8 cellular contexts compared by ENCODE assay signal in genomic region chr3:94336076-94336741, GRCh38.
A peak's percentile ranks its signal among the peaks of the same experiment; 100 is the strongest.
DNase-seq lines count a peak whose midpoint lies in the region; ATAC-seq and TF ChIP-seq lines count a peak whose summit lies in the region.

No MANE protein-coding gene starts in this region.

- no peaks in the 10 kb centered on the region for H3K9me2 ChIP-seq in DOHH2 (replicated peaks; ENCODE audit: control insufficient read depth, low read length)

- TF ChIP-seq CTCF in DOHH2 (IDR thresholded peaks at IDR 0.05; ENCODE audit: low read depth, low read length, poor library complexity, severe bottlenecking) (peak; percentile 16), dorsolateral prefrontal cortex (IDR thresholded peaks at IDR 0.05 in 54 of 56, conservative IDR thresholded peaks at IDR 0.05 in 2 of 56; ENCODE audit: low read depth in 1 of 56, partially characterized antibody in 56 of 56) (peak in 53 of 56 donors; percentile 18 to 70 (median 49))
- TF ChIP-seq CTCF in CD4-positive, alpha-beta T cell (IDR thresholded peaks at IDR 0.05) = no peak

- H3K27ac ChIP-seq in DOHH2 (ENCODE audit: low read depth, low read length) (no peak overlapping the region), dorsolateral prefrontal cortex (no peak overlapping the region)
- no peak overlapping the region for H3K27ac ChIP-seq in CD4-positive, alpha-beta T cell (ENCODE audit: low read depth, low read length)

- H3K4me1 Mint-ChIP-seq in activated T-cell treated with anti-CD3 and anti-CD28 coated beads, Interleukin-2, amount 50 U/mL, for 4 hours (ENCODE audit: low read depth) = no peaks in the 10 kb centered on the region
- no peaks in the 10 kb centered on the region for H3K4me1 Mint-ChIP-seq in CD4-positive, alpha-beta T cell (ENCODE audit: low read depth)

- H4K20me1 ChIP-seq in DOHH2 (ENCODE audit: control insufficient read depth, insufficient read depth, low read depth, low read length) = no peaks in the 10 kb centered on the region

- CTCF ChIA-PET in CD4-positive, alpha-beta T cell (lab: Charles Lee) = no interaction called here

- H3K27me3 Mint-ChIP-seq in activated T-cell treated with anti-CD3 and anti-CD28 coated beads, Interleukin-2, amount 50 U/mL, for 4 hours (ENCODE audit: low read depth) = no peaks in the 10 kb centered on the region
- no peaks in the 10 kb centered on the region for H3K27me3 Mint-ChIP-seq in CD4-positive, alpha-beta T cell

- H3K27ac Mint-ChIP-seq in CD4-positive, alpha-beta T cell = no peak overlapping the region

- H3K36me3 Mint-ChIP-seq in activated T-cell treated with anti-CD3 and anti-CD28 coated beads, Interleukin-2, amount 50 U/mL, for 4 hours (ENCODE audit: insufficient read depth) = no peaks in the 10 kb centered on the region
- no peaks in the 10 kb centered on the region for H3K36me3 Mint-ChIP-seq in CD4-positive, alpha-beta T cell (ENCODE audit: low read depth)

- no peaks in the 10 kb centered on the region for H3K36me3 ChIP-seq in DOHH2 (ENCODE audit: control insufficient read depth, low read length)

- no peaks in the 10 kb centered on the region for H3K79me2 ChIP-seq in DOHH2 (ENCODE audit: control insufficient read depth, low read length)

- H3K4me3 Mint-ChIP-seq in activated T-cell treated with anti-CD3 and anti-CD28 coated beads, Interleukin-2, amount 50 U/mL, for 4 hours = no peak overlapping the region
- H3K4me3 Mint-ChIP-seq in CD4-positive, alpha-beta T cell = no peak overlapping the region

- H3K4me3 ChIP-seq in DOHH2 (ENCODE audit: low read length) (no peak overlapping the region), dorsolateral prefrontal cortex (no peak overlapping the region)

- H3K4me1 ChIP-seq in DOHH2 (ENCODE audit: control insufficient read depth, low read length) = no peaks in the 10 kb centered on the region

- H3K27me3 ChIP-seq in DOHH2 (ENCODE audit: control insufficient read depth, low read length) = no peaks in the 10 kb centered on the region
- H3K27me3 ChIP-seq in dorsolateral prefrontal cortex = peaks cover 0 to 5% (median 0%) of the 10 kb centered on the region in 45 donors
- no peaks in the 10 kb centered on the region for H3K27me3 ChIP-seq in CD4-positive, alpha-beta T cell (ENCODE audit: control insufficient read depth, insufficient read depth, low read length)

- POLR2A ChIA-PET in CD4-positive, alpha-beta T cell (lab: Charles Lee) = no interaction called here

- no peak for ATAC-seq in GM18909 (IDR thresholded peaks at IDR 0.05; ENCODE audit: poor library complexity, unreplicated experiment)
- ATAC-seq in activated T-cell treated with anti-CD3 and anti-CD28 coated beads, Interleukin-2, amount 50 U/mL, for 4 hours = no peak
- ATAC-seq in CD4-positive, alpha-beta T cell (ENCODE audit: poor library complexity) = no peak

- no peaks in the 10 kb centered on the region for H3K9me3 ChIP-seq in DOHH2 (ENCODE audit: control insufficient read depth, insufficient read depth, low read length)
- no peaks in the 10 kb centered on the region for H3K9me3 ChIP-seq in CD4-positive, alpha-beta T cell (ENCODE audit: control insufficient read depth, low read length)

- intact Hi-C loops in dorsolateral prefrontal cortex (cut with DNase I) = no loop called here
- intact Hi-C loops in CD4-positive, alpha-beta T cell (cut with DNase I, micrococcal nuclease) = no loop called here

- no peaks in the 10 kb centered on the region for H3K9me3 Mint-ChIP-seq in activated T-cell treated with anti-CD3 and anti-CD28 coated beads, Interleukin-2, amount 50 U/mL, for 4 hours
- peaks cover 2% of the 10 kb centered on the region for H3K9me3 Mint-ChIP-seq in CD4-positive, alpha-beta T cell

- DNase-seq in NCI-H1105 (lab: John Stamatoyannopoulos, UW) (peak; percentile 19), dorsolateral prefrontal cortex (no peak), mucosa of gallbladder (ENCODE audit: low spot score) (peak; percentile 12), NCI-H2227 treated with DMSO at 0.1 percent for 48 hours (lab: John Stamatoyannopoulos, UW) (no peak)
- no peak for DNase-seq in activated T-cell treated with anti-CD3 and anti-CD28 coated beads, Interleukin-2, amount 50 U/mL, for 4 hours
- DNase-seq in CD4-positive, alpha-beta T cell = no peak

- no peak overlapping the region for H3K4me2 ChIP-seq in DOHH2 (ENCODE audit: low read length)

- H3F3A ChIP-seq in DOHH2 (ENCODE audit: control insufficient read depth, insufficient read depth) = no peaks in the 10 kb centered on the region

Comparison
In these comparisons a context has a peak if more than half of its experiments do, and no peak if none do; other contexts are left out.
1. DNase-seq: peak in NCI-H1105 (single experiment) and mucosa of gallbladder (single experiment); none in dorsolateral prefrontal cortex (0 of 10), activated T-cell treated with anti-CD3 and anti-CD28 coated beads, Interleukin-2, amount 50 U/mL, for 4 hours (single experiment), NCI-H2227 treated with DMSO at 0.1 percent for 48 hours (single experiment) and CD4-positive, alpha-beta T cell (0 of 10).